20 cellular contexts compared by ENCODE assay signal in genomic region chr20:47246061-47246460, GRCh38.
DNase-seq lines count a peak whose midpoint lies in the region; ATAC-seq and TF ChIP-seq lines count a peak whose summit lies in the region.
"Had no signal": no experiment of that assay in that cellular context is flagged by ENCODE, and none has a peak within 500 bp of the region (broad histone marks: within the 10 kb centered on the region; RNA-seq: fewer than 3 reads in every experiment).

No MANE protein-coding gene starts in this region.

- no peak for ATAC-seq in GM18861 (IDR thresholded peaks at IDR 0.05; ENCODE audit: unreplicated experiment)

- H3K27ac ChIP-seq in breast epithelium (no peak overlapping the region), VCaP (peak overlapping the region; percentile 81; the same call in 1 of the 2 replicates)
- H3K27ac ChIP-seq: Peyer's patch, SJSA1 had no signal

- peaks cover 100% of the 10 kb centered on the region for H3K36me3 Mint-ChIP-seq in MCF 10A (ENCODE audit: insufficient read depth, unreplicated experiment)
- H3K36me3 Mint-ChIP-seq in endothelial cell (ENCODE audit: low read depth, unreplicated experiment), result peaks cover 52% of the 10 kb centered on the region
- peaks cover 35% of the 10 kb centered on the region for H3K36me3 Mint-ChIP-seq in type B pancreatic cell

- no peak for TF ChIP-seq POLR2A in breast epithelium (IDR thresholded peaks at IDR 0.05)

- no peaks in the 10 kb centered on the region for H3K27me3 Mint-ChIP-seq in MCF 10A (ENCODE audit: insufficient read depth, unreplicated experiment)
- peaks cover 5% of the 10 kb centered on the region for H3K27me3 Mint-ChIP-seq in endothelial cell (ENCODE audit: unreplicated experiment)
- no peaks in the 10 kb centered on the region for H3K27me3 Mint-ChIP-seq in type B pancreatic cell
- H3K27me3 Mint-ChIP-seq: CD4-positive, alpha-beta T cell had no signal

- DNase-seq in MCF 10A (ENCODE audit: unreplicated experiment) (no peak), breast epithelium (ENCODE audit: low spot score in 2 of 2) (no peak), endothelial cell (ENCODE audit: low spot score) (no peak), type B pancreatic cell (ENCODE audit: extremely low spot score, unreplicated experiment) (no peak), occipital lobe (lab: John Stamatoyannopoulos, UW) (no peak), activated gamma-delta T cell (lab: John Stamatoyannopoulos, UW) (no peak)
- DNase-seq: BE2C; CD4-positive, alpha-beta T cell; EL; HFFc6; MG63; NCI-H1048; NCI-H1436 treated with DMSO at 0.1 percent for 48 hours; NCI-H2029; NCI-H2171; NCI-H526 treated with DMSO at 0.1 percent for 48 hours; Peyer's patch had no signal

- no peaks in the 10 kb centered on the region for H3K9me3 ChIP-seq in breast epithelium
- H3K9me3 ChIP-seq: BE2C, MG63, Peyer's patch, SJSA1 had no signal

- no peak overlapping the region for H3K27ac Mint-ChIP-seq in MCF 10A (ENCODE audit: low read depth, unreplicated experiment)
- H3K27ac Mint-ChIP-seq in endothelial cell (ENCODE audit: unreplicated experiment), result no peak overlapping the region
- H3K27ac Mint-ChIP-seq in type B pancreatic cell, result peak overlapping the region; percentile 1
- H3K27ac Mint-ChIP-seq: CD4-positive, alpha-beta T cell; HFFc6 had no signal

- TSS peak; percentile 30 for BruUV-seq in MCF 10A (replicated peaks; lab: Mats Ljungman, UMichigan)

- intact Hi-C loops in MCF 10A (cut with micrococcal nuclease) (no loop called here), breast epithelium (cut with DNase I; ENCODE audit: low total_unique reads) (loop anchor here (10.0 kb wide), 1 partner anchor 1989 kb away; no protein-coding TSS in a partner anchor)

- no peaks in the 10 kb centered on the region for H3K27me3 ChIP-seq in breast epithelium
- H3K27me3 ChIP-seq: BE2C, MG63, Peyer's patch, SJSA1 had no signal

- CTCF ChIA-PET in MCF 10A (lab: Yijun Ruan, JAX), result interaction anchor here (0.6 to 4.1 kb wide), 5 partner anchors 27 to 493 kb away, joined by 3 to 21 read pairs (median 4); no protein-coding TSS in a partner anchor

- POLR2A ChIA-PET in MCF 10A (lab: Yijun Ruan, JAX), result interaction anchor here (0.6 to 1.0 kb wide), 2 partner anchors 26 to 1719 kb away, joined by 3 read pairs; no protein-coding TSS in a partner anchor

- no peak overlapping the region for H3K4me3 ChIP-seq in breast epithelium
- H3K4me3 ChIP-seq: MG63, Peyer's patch, SJSA1 had no signal

- H3K4me3 Mint-ChIP-seq in MCF 10A (ENCODE audit: unreplicated experiment), result no peak overlapping the region
- H3K4me3 Mint-ChIP-seq in endothelial cell (ENCODE audit: unreplicated experiment), result peak overlapping the region; percentile 28
- no peak overlapping the region for H3K4me3 Mint-ChIP-seq in type B pancreatic cell
- H3K4me3 Mint-ChIP-seq: CD4-positive, alpha-beta T cell; HFFc6 had no signal

- no peak for TF ChIP-seq CTCF in MCF 10A (IDR thresholded peaks at IDR 0.05; ENCODE audit: unreplicated experiment)
- no peak for TF ChIP-seq CTCF in breast epithelium (IDR thresholded peaks at IDR 0.05)
- TF ChIP-seq CTCF in VCaP (conservative IDR thresholded peaks at IDR 0.05), result no peak
- TF ChIP-seq CTCF in endothelial cell (IDR thresholded peaks at IDR 0.05; ENCODE audit: unreplicated experiment), result no peak
- TF ChIP-seq CTCF in type B pancreatic cell (conservative IDR thresholded peaks at IDR 0.05), result no peak

- peaks cover 10% of the 10 kb centered on the region for H3K36me3 ChIP-seq in breast epithelium

- H3K9me3 Mint-ChIP-seq in MCF 10A (ENCODE audit: unreplicated experiment), result no peaks in the 10 kb centered on the region
- H3K9me3 Mint-ChIP-seq in endothelial cell (ENCODE audit: unreplicated experiment), result no peaks in the 10 kb centered on the region
- H3K9me3 Mint-ChIP-seq in type B pancreatic cell, result no peaks in the 10 kb centered on the region
- H3K9me3 Mint-ChIP-seq: CD4-positive, alpha-beta T cell; HFFc6 had no signal

- H3K4me1 Mint-ChIP-seq in MCF 10A (ENCODE audit: insufficient read depth, unreplicated experiment), result no peaks in the 10 kb centered on the region
- H3K4me1 Mint-ChIP-seq in endothelial cell (ENCODE audit: unreplicated experiment), result no peaks in the 10 kb centered on the region
- H3K4me1 Mint-ChIP-seq in type B pancreatic cell (ENCODE audit: unreplicated experiment), result peaks cover 20% of the 10 kb centered on the region

- no peaks in the 10 kb centered on the region for H3K4me1 ChIP-seq in breast epithelium
